In the genomic region with DNA sequence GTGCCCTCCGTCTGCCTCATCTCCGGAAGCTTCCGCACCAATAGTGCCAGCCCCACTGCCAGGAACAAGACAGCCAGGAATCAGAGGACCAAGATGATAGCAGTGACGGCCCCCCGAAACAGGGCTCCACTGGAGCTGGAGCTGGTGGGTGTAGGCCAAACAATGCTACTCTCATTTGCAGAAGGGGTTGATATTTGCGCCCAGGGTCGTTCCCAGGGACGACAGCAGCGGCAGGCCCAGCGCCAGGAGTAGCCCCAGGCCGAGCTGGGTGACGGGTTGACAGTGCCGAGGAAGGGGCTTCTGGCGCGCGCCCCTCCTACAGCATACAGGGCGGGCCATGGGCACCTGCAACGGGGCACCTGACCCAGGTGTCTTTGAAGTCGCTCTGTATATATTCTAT, we compare ENCODE assay signal across 30 cellular contexts.
"Had no signal": no experiment of that assay in that cellular context is flagged by ENCODE, and none has a peak within 500 bp of the region (broad histone marks: within the 10 kb centered on the region; RNA-seq: fewer than 3 reads in every experiment).

No MANE protein-coding gene starts in this region.

- H3K9me3 ChIP-seq: colonic mucosa, gastrocnemius medialis, mucosa of descending colon, psoas muscle, right lobe of liver, testis, tibial artery had no signal

- H3K4me2 ChIP-seq: smooth muscle cell had no signal

- DNase-seq: central memory CD4-positive, alpha-beta T cell; colonic mucosa; effector CD8-positive, alpha-beta T cell; endodermal cell; foreskin fibroblast; gastrocnemius medialis; heart left ventricle; hippocampal formation; immature natural killer cell; islet precursor cell; naive B cell; right lobe of liver; stimulated activated CD4-positive, alpha-beta T cell treated with anti-CD3 and anti-CD28 coated beads, Interleukin-4, amount 100 ng/mL, for 4 hours; stimulated activated naive CD8-positive, alpha-beta T cell treated with anti-CD3 and anti-CD28 coated beads, Interleukin-15, Interleukin-2, amounts not matched to agents 100 U/mL and 50 U/mL, for 24 hours; substantia nigra; testis; tibial artery had no signal

- H3K27ac Mint-ChIP-seq: dendritic cell treated with granulocyte-macrophage colony-stimulating factor and Interleukin-4, amounts not matched to agents 40 ng/mL and 50 ng/mL, for 4 days; endodermal cell; immature natural killer cell; memory B cell; mesothelial cell of epicardium; naive B cell; natural killer cell treated with Interleukin-12 subunit alpha and Interleukin-12 subunit beta and Interleukin-15 and Interleukin-18, amount 100 ng/mL, for 72 hours; stimulated activated memory B cell treated with anti-CD40 and anti-IgM and Interleukin-4, amounts not matched to agents 10 μg/mL and 1 μg/mL and 100 μg/mL, for 72 hours; type B pancreatic cell had no signal

- H3K27me3 ChIP-seq: colonic mucosa, gastrocnemius medialis, heart left ventricle, right lobe of liver, testis, tibial artery had no signal

- H3K9me3 Mint-ChIP-seq: memory B cell; mesothelial cell of epicardium; neural crest cell; stimulated activated memory B cell treated with anti-CD40 and anti-IgM and Interleukin-4, amounts not matched to agents 10 μg/mL and 1 μg/mL and 100 μg/mL, for 72 hours had no signal

- H3K4me3 ChIP-seq: colonic mucosa, gastrocnemius medialis, heart left ventricle, lung, mucosa of descending colon, psoas muscle, right lobe of liver, smooth muscle cell, testis, tibial artery had no signal

- H3K4me1 ChIP-seq: colonic mucosa, gastrocnemius medialis, heart left ventricle, psoas muscle, right lobe of liver, testis, tibial artery had no signal

- H3K36me3 ChIP-seq: colonic mucosa, gastrocnemius medialis, heart left ventricle, right lobe of liver, tibial artery had no signal

- H3K27ac ChIP-seq: colonic mucosa, epithelial cell of prostate, gastrocnemius medialis, heart left ventricle, psoas muscle, right lobe of liver, testis, tibial artery had no signal

- H3K4me1 Mint-ChIP-seq: endodermal cell; immature natural killer cell; memory B cell; naive B cell; neural crest cell; stimulated activated memory B cell treated with anti-CD40 and anti-IgM and Interleukin-4, amounts not matched to agents 10 μg/mL and 1 μg/mL and 100 μg/mL, for 72 hours had no signal

- H3K27me3 Mint-ChIP-seq: dendritic cell treated with granulocyte-macrophage colony-stimulating factor and Interleukin-4, amounts not matched to agents 40 ng/mL and 50 ng/mL, for 4 days; memory B cell; naive B cell; natural killer cell treated with Interleukin-12 subunit alpha and Interleukin-12 subunit beta and Interleukin-15 and Interleukin-18, amount 100 ng/mL, for 72 hours; stimulated activated memory B cell treated with anti-CD40 and anti-IgM and Interleukin-4, amounts not matched to agents 10 μg/mL and 1 μg/mL and 100 μg/mL, for 72 hours had no signal

- H3K4me3 Mint-ChIP-seq: dendritic cell treated with granulocyte-macrophage colony-stimulating factor and Interleukin-4, amounts not matched to agents 40 ng/mL and 50 ng/mL, for 4 days; endodermal cell; immature natural killer cell; memory B cell; mesothelial cell of epicardium; natural killer cell treated with Interleukin-12 subunit alpha and Interleukin-12 subunit beta and Interleukin-15 and Interleukin-18, amount 100 ng/mL, for 72 hours; neural crest cell; stimulated activated memory B cell treated with anti-CD40 and anti-IgM and Interleukin-4, amounts not matched to agents 10 μg/mL and 1 μg/mL and 100 μg/mL, for 72 hours; type B pancreatic cell had no signal

- H3K36me3 Mint-ChIP-seq: immature natural killer cell; mesothelial cell of epicardium; naive B cell; natural killer cell treated with Interleukin-12 subunit alpha and Interleukin-12 subunit beta and Interleukin-15 and Interleukin-18, amount 100 ng/mL, for 72 hours; stimulated activated memory B cell treated with anti-CD40 and anti-IgM and Interleukin-4, amounts not matched to agents 10 μg/mL and 1 μg/mL and 100 μg/mL, for 72 hours; type B pancreatic cell had no signal

- ATAC-seq: esophagus mucosa; gastrocnemius medialis; heart left ventricle; mucosa of descending colon; natural killer cell treated with Interleukin-12 subunit alpha and Interleukin-12 subunit beta and Interleukin-15 and Interleukin-18, amount 100 ng/mL, for 72 hours; psoas muscle; right lobe of liver; stimulated activated memory B cell treated with anti-CD40 and anti-IgM and Interleukin-4, amounts not matched to agents 10 μg/mL and 1 μg/mL and 100 μg/mL, for 72 hours; stimulated activated naive CD8-positive, alpha-beta T cell treated with anti-CD3 and anti-CD28 coated beads, Interleukin-15, Interleukin-2, amounts not matched to agents 100 U/mL and 50 U/mL, for 24 hours had no signal
